ENCODE assay signal across 8 cellular contexts in genomic region chr2:166942377-166942776, GRCh38. TPM values are rescaled to one million over a fixed set of nuclear protein-coding genes. Genes with fewer than 3 reads are reported as not detected.
"Had no signal": no experiment of that assay in that cellular context is flagged by ENCODE, and none has a peak within 500 bp of the region (broad histone marks: within the 10 kb centered on the region; RNA-seq: fewer than 3 reads in every experiment).

No MANE protein-coding gene starts in this region.

- ATAC-seq: GM12878 had no signal

- H3K4me3 ChIP-seq: GM12878 had no signal

- DNase-seq: GDM1, GF-D8 had no signal

- FAIRE-seq: GM12878, GM12891, GM12892, GM18507, GM19239 had no signal

RNA-seq across cellular contexts. Expression of gene XIRP2, which starts 54.1 kb away (rescaled TPM):
- total RNA-seq: G401, GM12878 had no signal
